Comparison of ENCODE assay signal across 21 cellular contexts in the genomic region with DNA sequence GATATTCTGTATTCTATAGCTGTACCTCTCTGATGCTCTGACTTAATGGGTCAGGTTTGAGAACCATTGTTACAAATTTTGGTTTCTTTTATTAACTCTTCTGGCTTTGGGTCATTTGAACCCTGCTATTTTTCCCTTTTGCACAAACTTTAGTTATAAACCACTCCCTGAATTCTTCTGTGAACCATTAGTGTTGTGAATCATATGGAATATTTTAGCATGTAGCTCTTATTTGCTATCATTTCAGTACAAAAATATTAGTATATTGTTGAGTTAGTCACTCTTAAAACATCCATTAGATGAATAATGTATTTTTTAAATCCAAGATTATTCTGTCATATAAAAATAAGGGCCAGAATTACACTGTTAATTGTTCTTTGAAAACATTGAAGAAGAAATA. TPM values are rescaled to one million over a fixed set of nuclear protein-coding genes. Genes with fewer than 3 reads are reported as not detected.
DNase-seq lines count a peak whose midpoint lies in the region; ATAC-seq and TF ChIP-seq lines count a peak whose summit lies in the region.
"Had no signal": no experiment of that assay in that cellular context is flagged by ENCODE, and none has a peak within 500 bp of the region (broad histone marks: within the 10 kb centered on the region; RNA-seq: fewer than 3 reads in every experiment).

No MANE protein-coding gene starts in this region.

- peak overlapping the region; percentile 28 for H3K27ac ChIP-seq in foreskin keratinocyte
- H3K27ac ChIP-seq: C4-2B, KMS-11, SK-N-MC had no signal

- H3K9ac ChIP-seq in adipocyte (ENCODE audit: low read length) (no peak overlapping the region), skeletal muscle satellite cell (ENCODE audit: low read depth, low read length) (peak overlapping the region; percentile 61)
- H3K9ac ChIP-seq: KMS-11 had no signal

- H3K4me2 ChIP-seq in skeletal muscle satellite cell (ENCODE audit: low read length) = peak overlapping the region; percentile 39
- H3K4me2 ChIP-seq: KMS-11 had no signal

- no peaks in the 10 kb centered on the region for H3K36me3 ChIP-seq in adipocyte (ENCODE audit: control insufficient read depth, insufficient read depth, low read length, severe bottlenecking)
- no peaks in the 10 kb centered on the region for H3K36me3 ChIP-seq in skeletal muscle satellite cell (ENCODE audit: insufficient read depth, low read length)

- no peak for ATAC-seq in foreskin keratinocyte
- ATAC-seq: Right ventricle myocardium inferior had no signal

- peak; percentile 52 for DNase-seq in ELR (ENCODE audit: low read depth)
- DNase-seq in adipocyte (ENCODE audit: low read depth) = peak; percentile 15
- DNase-seq in foreskin keratinocyte = peak in 1 of 2 donors; percentile 45
- DNase-seq in DMS153 treated with DMSO at 0.1 percent for 48 hours (lab: John Stamatoyannopoulos, UW; ENCODE audit: unreplicated experiment) = no peak
- no peak for DNase-seq in activated effector memory CD4-positive, alpha-beta T cell treated with Interleukin-2 at 50 U/mL for 16 hours
- no peak for DNase-seq in foreskin melanocyte
- DNase-seq: Caco-2, DMS79 treated with DMSO at 0.1 percent for 48 hours, GOT3, MG63, NCI-H1092 treated with DMSO at 0.1 percent for 48 hours, NCI-H1694, NCI-H2107, NCI-H345, NCI-H526 treated with DMSO at 0.1 percent for 48 hours, OCI-M1 had no signal

- H3K4me1 ChIP-seq in adipocyte (ENCODE audit: control insufficient read depth, insufficient read depth, low read length) = peaks cover 13% of the 10 kb centered on the region
- H3K4me1 ChIP-seq in foreskin keratinocyte = peaks cover 28% of the 10 kb centered on the region
- peaks cover 38% of the 10 kb centered on the region for H3K4me1 ChIP-seq in skeletal muscle satellite cell (ENCODE audit: control insufficient read depth, insufficient read depth, low read length)
- H3K4me1 ChIP-seq: Caco-2 had no signal

- H3K4me3 ChIP-seq in adipocyte (ENCODE audit: low read length) = no peak overlapping the region
- H3K4me3 ChIP-seq in skeletal muscle satellite cell (ENCODE audit: low read length) = peak overlapping the region; percentile 16
- H3K4me3 ChIP-seq: MG63, SK-N-MC had no signal

- H3K27me3 ChIP-seq in adipocyte (replicated peaks; ENCODE audit: control insufficient read depth, insufficient read depth, low read length) (no peaks in the 10 kb centered on the region), foreskin keratinocyte (no peaks in the 10 kb centered on the region), skeletal muscle satellite cell (ENCODE audit: control insufficient read depth, insufficient read depth, low read length) (no peaks in the 10 kb centered on the region)
- H3K27me3 ChIP-seq: MG63 had no signal

- TF ChIP-seq CTCF in foreskin keratinocyte (conservative IDR thresholded peaks at IDR 0.05) = no peak

- peaks cover 7% of the 10 kb centered on the region for H3K9me3 ChIP-seq in adipocyte (ENCODE audit: control insufficient read depth, low read length)
- no peaks in the 10 kb centered on the region for H3K9me3 ChIP-seq in skeletal muscle satellite cell (replicated peaks; ENCODE audit: low read length)

RNA-seq across cellular contexts. Expression of a gene that starts 51.2 kb away (rescaled TPM):
- 27.6 and 27.9 TPM in 2 replicates for total RNA-seq in foreskin keratinocyte
- polyA plus RNA-seq in foreskin keratinocyte = 4.1 and 4.3 TPM in 2 replicates
- 20.3 and 20.8 TPM in 2 replicates for total RNA-seq in skeletal muscle satellite cell (2012; rRNA removed)

Comparison
In these comparisons a context has a peak if more than half of its experiments do, and no peak if none do; other contexts are left out.
1. DNase-seq: peak in ELR (single experiment) and adipocyte (single experiment); none in DMS153 treated with DMSO at 0.1 percent for 48 hours (single experiment), activated effector memory CD4-positive, alpha-beta T cell treated with Interleukin-2 at 50 U/mL for 16 hours (single experiment) and foreskin melanocyte (single experiment).